15 cellular contexts compared by ENCODE assay signal in genomic region chr1:245869847-245870246, GRCh38.
"Had no signal": no experiment of that assay in that cellular context is flagged by ENCODE, and none has a peak within 500 bp of the region (broad histone marks: within the 10 kb centered on the region; RNA-seq: fewer than 3 reads in every experiment).

No MANE protein-coding gene starts in this region.

- H3K4me1 ChIP-seq: body of pancreas, tibial artery, uterus had no signal

- H3K36me3 ChIP-seq: tibial artery, uterus had no signal

- ATAC-seq: activated CD8-positive, alpha-beta memory T cell treated with anti-CD3 and anti-CD28 coated beads, Interleukin-2, amount 10 ng/mL, durations not matched to agents 7 days and 5 days; body of pancreas; effector memory CD8-positive, alpha-beta T cell; left cardiac atrium; natural killer cell; stimulated activated naive CD8-positive, alpha-beta T cell treated with anti-CD3 and anti-CD28 coated beads, Interleukin-15, Interleukin-2, amounts not matched to agents 100 U/mL and 50 U/mL, for 24 hours; WTC11 had no signal

- H3K9me3 ChIP-seq: body of pancreas, tibial artery, uterus had no signal

- H3K27me3 ChIP-seq: body of pancreas, tibial artery, uterus had no signal

- DNase-seq: activated CD4-positive, alpha-beta memory T cell treated with anti-CD3 and anti-CD28 coated beads, Interleukin-2, amount 10 ng/mL, durations not matched to agents 7 days and 5 days; activated CD4-positive, alpha-beta T cell treated with anti-CD3 and anti-CD28 coated beads for 4 hours; activated CD8-positive, alpha-beta memory T cell treated with anti-CD3 and anti-CD28 coated beads, Interleukin-2, amount 10 ng/mL, durations not matched to agents 7 days and 5 days; amygdala; body of pancreas; effector memory CD8-positive, alpha-beta T cell; left cardiac atrium; natural killer cell; nucleus accumbens; stimulated activated CD4-positive, alpha-beta T cell treated with anti-CD3 and anti-CD28 coated beads, Interleukin-2, amount 100 ng/mL, for 24 hours; stimulated activated naive CD8-positive, alpha-beta T cell treated with anti-CD3 and anti-CD28 coated beads, Interleukin-15, Interleukin-2, amounts not matched to agents 100 U/mL and 50 U/mL, for 24 hours; substantia nigra; tibial artery; uterus had no signal

- H3K27ac ChIP-seq: body of pancreas, tibial artery, uterus had no signal

- H3K4me3 ChIP-seq: body of pancreas, tibial artery, uterus had no signal
